8 cellular contexts compared by ENCODE assay signal in the genomic region with DNA sequence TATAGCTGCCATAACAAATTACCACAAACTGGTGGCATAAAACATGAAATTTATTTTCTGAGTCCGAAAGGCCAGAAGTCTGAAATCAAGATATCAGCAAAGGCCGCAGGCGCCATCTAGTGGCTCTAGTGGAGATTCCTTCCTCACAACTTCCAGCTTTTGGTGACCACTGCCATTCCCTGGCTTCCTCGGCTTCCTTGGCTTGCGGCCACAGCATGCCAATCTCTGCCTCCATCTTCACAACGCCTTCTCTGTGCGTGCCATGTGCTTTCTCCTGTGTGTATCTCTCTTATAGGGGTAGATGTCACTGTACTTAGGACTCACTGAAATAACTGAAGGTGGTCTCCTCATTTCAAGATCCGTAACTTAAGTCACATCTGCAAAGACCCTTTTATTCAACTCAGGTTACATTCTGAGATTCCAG. TPM values are rescaled to one million over a fixed set of nuclear protein-coding genes. Genes with fewer than 3 reads are reported as not detected.
DNase-seq lines count a peak whose midpoint lies in the region; ATAC-seq and TF ChIP-seq lines count a peak whose summit lies in the region.

No MANE protein-coding gene starts in this region.

- peaks cover 7% of the 10 kb centered on the region for H3K27me3 Mint-ChIP-seq in Caco-2 (ENCODE audit: insufficient read depth, unreplicated experiment)
- H3K27me3 Mint-ChIP-seq in activated CD4-positive, alpha-beta memory T cell treated with anti-CD3 and anti-CD28 coated beads for 36 hours = peaks cover 7% of the 10 kb centered on the region

- no peaks in the 10 kb centered on the region for H3K36me3 ChIP-seq in Caco-2 (ENCODE audit: control insufficient read depth, insufficient read depth, low read length)
- H3K36me3 ChIP-seq in effector memory CD4-positive, alpha-beta T cell (ENCODE audit: control insufficient read depth, insufficient read depth, low read length) = no peaks in the 10 kb centered on the region

- DNase-seq in Caco-2 (peak; percentile 63 to 69), NCI-H748 treated with DMSO at 0.1 percent for 48 hours (lab: John Stamatoyannopoulos, UW) (peak; percentile 43), medulla oblongata (ENCODE audit: extremely low spot score) (peak; percentile 84)
- peak; percentile 71 for DNase-seq in activated CD4-positive, alpha-beta memory T cell treated with anti-CD3 and anti-CD28 coated beads for 36 hours
- peak; percentile 14 to 49 (median 26) for DNase-seq in effector memory CD4-positive, alpha-beta T cell
- peak; percentile 33 for DNase-seq in stimulated activated CD8-positive, alpha-beta memory T cell treated with anti-CD3 and anti-CD28 coated beads, Interleukin-4, amount 100 ng/mL, for 24 hours (ENCODE audit: low read depth)

- no TSS peak for BruUV-seq in Caco-2 (replicated peaks; lab: Mats Ljungman, UMichigan)

- no peak overlapping the region for H3K27ac ChIP-seq in effector memory CD4-positive, alpha-beta T cell (ENCODE audit: insufficient read depth, low read length, poor library complexity, severe bottlenecking)

- no peaks in the 10 kb centered on the region for H3K4me1 ChIP-seq in Caco-2
- no peaks in the 10 kb centered on the region for H3K4me1 ChIP-seq in effector memory CD4-positive, alpha-beta T cell (ENCODE audit: control insufficient read depth, insufficient read depth, low read length, poor library complexity, severe bottlenecking)

- no peak overlapping the region for H3K4me3 ChIP-seq in Caco-2 (ENCODE audit: low read depth, low read length)
- H3K4me3 ChIP-seq in effector memory CD4-positive, alpha-beta T cell (ENCODE audit: insufficient read depth, low read depth, low read length, poor library complexity, severe bottlenecking) = no peak overlapping the region

- CTCF ChIA-PET in Caco-2 (lab: Charles Lee) = interaction anchor here (0.5 to 2.8 kb wide), 7 partner anchors 41 to 484 kb away, joined by 3 to 22 read pairs (median 5); no protein-coding TSS in a partner anchor
- CTCF ChIA-PET in activated CD4-positive, alpha-beta memory T cell treated with anti-CD3 and anti-CD28 coated beads for 36 hours (lab: Charles Lee) = interaction anchor here (0.6 to 5.4 kb wide), 41 partner anchors 9 to 1541 kb away, joined by 3 to 121 read pairs (median 3); a partner anchor contains a TSS

- H3K9me3 Mint-ChIP-seq in Caco-2 (ENCODE audit: unreplicated experiment) = no peaks in the 10 kb centered on the region
- no peaks in the 10 kb centered on the region for H3K9me3 Mint-ChIP-seq in activated CD4-positive, alpha-beta memory T cell treated with anti-CD3 and anti-CD28 coated beads for 36 hours

- H3K27me3 ChIP-seq in Caco-2 (replicated peaks; ENCODE audit: control insufficient read depth, insufficient read depth, low read length) = no peaks in the 10 kb centered on the region
- peaks cover 3% of the 10 kb centered on the region for H3K27me3 ChIP-seq in effector memory CD4-positive, alpha-beta T cell (replicated peaks; ENCODE audit: control insufficient read depth, insufficient read depth, low read length, poor library complexity, severe bottlenecking)

- no peaks in the 10 kb centered on the region for H3K4me1 Mint-ChIP-seq in Caco-2 (ENCODE audit: low read depth, unreplicated experiment)
- peaks cover 3% of the 10 kb centered on the region for H3K4me1 Mint-ChIP-seq in activated CD4-positive, alpha-beta memory T cell treated with anti-CD3 and anti-CD28 coated beads for 36 hours (ENCODE audit: low read depth)

- H3K27ac Mint-ChIP-seq in Caco-2 (ENCODE audit: unreplicated experiment) = no peak overlapping the region
- no peak overlapping the region for H3K27ac Mint-ChIP-seq in activated CD4-positive, alpha-beta memory T cell treated with anti-CD3 and anti-CD28 coated beads for 36 hours

- H3K9me3 ChIP-seq in Caco-2 = no peaks in the 10 kb centered on the region; the same call in 1 of the 2 replicates
- H3K9me3 ChIP-seq in effector memory CD4-positive, alpha-beta T cell (ENCODE audit: control insufficient read depth, low read length) = no peaks in the 10 kb centered on the region

- ATAC-seq in HG02642 (IDR thresholded peaks at IDR 0.05; ENCODE audit: poor library complexity, unreplicated experiment) = peak; percentile 42
- ATAC-seq in HG03378 (IDR thresholded peaks at IDR 0.05; ENCODE audit: unreplicated experiment) = no peak

- POLR2A ChIA-PET in Caco-2 (lab: Charles Lee) = no interaction called here
- POLR2A ChIA-PET in activated CD4-positive, alpha-beta memory T cell treated with anti-CD3 and anti-CD28 coated beads for 36 hours (lab: Charles Lee) = interaction anchor here (0.7 kb wide), 1 partner anchor 438 kb away, joined by 4 read pairs; no protein-coding TSS in a partner anchor

- no peak overlapping the region for H3K4me3 Mint-ChIP-seq in Caco-2 (ENCODE audit: unreplicated experiment)
- no peak overlapping the region for H3K4me3 Mint-ChIP-seq in activated CD4-positive, alpha-beta memory T cell treated with anti-CD3 and anti-CD28 coated beads for 36 hours

- H3K36me3 Mint-ChIP-seq in Caco-2 (ENCODE audit: insufficient read depth, unreplicated experiment) = no peaks in the 10 kb centered on the region
- peaks cover 1% of the 10 kb centered on the region for H3K36me3 Mint-ChIP-seq in activated CD4-positive, alpha-beta memory T cell treated with anti-CD3 and anti-CD28 coated beads for 36 hours

- TF ChIP-seq CTCF in Caco-2 (IDR thresholded peaks at IDR 0.05; ENCODE audit: insufficient read depth in 1 of 2, low read depth in 1 of 2, low read length in 1 of 2, severe bottlenecking in 1 of 2, unreplicated experiment in 1 of 2) = peak; percentile 77 to 87

- intact Hi-C loops in Caco-2 (cut with micrococcal nuclease; ENCODE audit: unreplicated experiment) = loop anchor here (1.0 kb wide), 2 partner anchors 71 to 438 kb away; no protein-coding TSS in a partner anchor
- intact Hi-C loops in activated CD4-positive, alpha-beta memory T cell treated with anti-CD3 and anti-CD28 coated beads for 36 hours (cut with micrococcal nuclease) = loop anchor here (1.0 to 5.0 kb wide), 4 partner anchors 73 to 501 kb away; a partner anchor contains a TSS

RNA-seq across cellular contexts. Expression of a gene that starts 5.4 kb away (rescaled TPM):
- total RNA-seq in Caco-2 (2022) = 0.65 and 0.70 TPM in 2 replicates
- total RNA-seq in activated CD4-positive, alpha-beta memory T cell treated with anti-CD3 and anti-CD28 coated beads for 36 hours = 10 to 100 TPM; 13.4 to 16.3 TPM

Comparison
In these comparisons a context has a peak if more than half of its experiments do, and no peak if none do; other contexts are left out.
1. DNase-seq: peak in every context shown above with its lines; median percentile 84 in medulla oblongata; 71 in activated CD4-positive, alpha-beta memory T cell treated with anti-CD3 and anti-CD28 coated beads for 36 hours; 66 in Caco-2; 43 in NCI-H748 treated with DMSO at 0.1 percent for 48 hours; 33 in stimulated activated CD8-positive, alpha-beta memory T cell treated with anti-CD3 and anti-CD28 coated beads, Interleukin-4, amount 100 ng/mL, for 24 hours; 26 in effector memory CD4-positive, alpha-beta T cell.